ENCODE assay signal across 23 cellular contexts in the genomic region with DNA sequence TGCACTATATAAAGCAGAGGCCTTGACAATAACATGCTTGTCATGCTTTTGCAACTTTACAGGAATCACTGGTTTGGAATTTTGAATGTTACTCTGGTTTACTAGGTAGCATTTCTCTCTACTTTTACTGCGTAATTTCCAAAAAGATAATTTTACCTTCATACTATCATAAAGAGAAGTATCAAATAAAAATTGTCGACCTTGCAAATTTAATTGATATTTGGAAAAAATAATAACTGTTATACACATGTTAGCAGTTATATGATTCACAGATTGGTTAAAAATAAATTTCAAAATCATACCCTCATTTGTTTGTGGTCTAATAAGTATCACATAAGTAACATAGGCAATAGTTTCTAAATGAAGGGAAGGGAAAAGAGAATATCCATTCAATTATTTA.
DNase-seq lines count a peak whose midpoint lies in the region; ATAC-seq, FAIRE-seq and TF ChIP-seq lines count a peak whose summit lies in the region.
"Had no signal": no experiment of that assay in that cellular context is flagged by ENCODE, and none has a peak within 500 bp of the region (broad histone marks: within the 10 kb centered on the region; RNA-seq: fewer than 3 reads in every experiment).

No MANE protein-coding gene starts in this region.

- H3K4me2 ChIP-seq in IMR-90 (ENCODE audit: low read depth, low read length) (no peak overlapping the region), K562 (ENCODE audit: insufficient read depth, low read length) (no peak overlapping the region), mesenchymal stem cell (ENCODE audit: low read length, poor library complexity, severe bottlenecking) (no peak overlapping the region)
- H3K4me2 ChIP-seq: BLaER1 had no signal

- H3K23ac ChIP-seq in IMR-90 (ENCODE audit: low read depth, low read length) (no peak overlapping the region), mesenchymal stem cell (ENCODE audit: low read length in 2 of 2) (no peak overlapping the region)

- no peaks in the 10 kb centered on the region for H3K36me3 ChIP-seq in IMR-90 (ENCODE audit: control insufficient read depth, insufficient read depth, low read length)
- no peaks in the 10 kb centered on the region for H3K36me3 ChIP-seq in K562 (ENCODE audit: control insufficient read depth, insufficient read depth, low read length)
- no peaks in the 10 kb centered on the region for H3K36me3 ChIP-seq in mesenchymal stem cell (ENCODE audit: control insufficient read depth in 1 of 2, insufficient read depth in 2 of 2, low read depth in 1 of 2, low read length in 2 of 2)
- no peaks in the 10 kb centered on the region for H3K36me3 ChIP-seq in lower lobe of right lung
- no peaks in the 10 kb centered on the region for H3K36me3 ChIP-seq in SJCRH30
- H3K36me3 ChIP-seq: BLaER1 had no signal

- in situ Hi-C loops in IMR-90 (cut with MboI; ENCODE audit: low sequenced_read_pairs): no loop called here
- in situ Hi-C loops in K562 (cut with MboI): no loop called here

- dilution Hi-C loops in IMR-90 (cut with HindIII; ENCODE audit: low sequenced_read_pairs, unreplicated experiment): no loop called here

- POLR2A ChIA-PET in IMR-90 (lab: Charles Lee; ENCODE audit: unreplicated experiment) (no interaction called here), K562 (lab: Yijun Ruan, JAX) (no interaction called here)
- POLR2A ChIA-PET in activated CD4-positive, alpha-beta memory T cell treated with anti-CD3 and anti-CD28 coated beads for 36 hours (lab: Charles Lee): no interaction called here

- no peak overlapping the region for H2AK5ac ChIP-seq in IMR-90 (ENCODE audit: low read depth, low read length)
- H2AK5ac ChIP-seq in mesenchymal stem cell (ENCODE audit: low read length, severe bottlenecking): no peak overlapping the region

- H4K20me1 ChIP-seq in IMR-90 (ENCODE audit: insufficient read depth, low read length) (no peaks in the 10 kb centered on the region), K562 (replicated peaks; ENCODE audit: control insufficient read depth, insufficient read depth, low read length) (no peaks in the 10 kb centered on the region)
- H4K20me1 ChIP-seq: BLaER1 had no signal

- no peak overlapping the region for H3K56ac ChIP-seq in IMR-90 (ENCODE audit: extremely low read depth, insufficient read depth, low read length)

- no peak overlapping the region for H3K4me3 Mint-ChIP-seq in activated CD4-positive, alpha-beta memory T cell treated with anti-CD3 and anti-CD28 coated beads for 36 hours
- H3K4me3 Mint-ChIP-seq: CD14-positive monocyte; CD8-positive, alpha-beta memory T cell; IgD-negative memory B cell had no signal

- TF ChIP-seq EP300 in K562 (IDR thresholded peaks at IDR 0.05; ENCODE audit: low read length): no peak

- H3K36me3 Mint-ChIP-seq in activated CD4-positive, alpha-beta memory T cell treated with anti-CD3 and anti-CD28 coated beads for 36 hours: no peaks in the 10 kb centered on the region
- H3K36me3 Mint-ChIP-seq: CD14-positive monocyte; CD8-positive, alpha-beta memory T cell; IgD-negative memory B cell had no signal

- no peak overlapping the region for H3K18ac ChIP-seq in IMR-90 (ENCODE audit: low read depth, low read length)
- no peak overlapping the region for H3K18ac ChIP-seq in mesenchymal stem cell (ENCODE audit: low read depth in 1 of 2, low read length in 2 of 2)

- H3K9me3 ChIP-seq in IMR-90 (ENCODE audit: control insufficient read depth, insufficient read depth, low read length): no peaks in the 10 kb centered on the region
- peaks cover 7% of the 10 kb centered on the region; the same call in 1 of the 2 replicates for H3K9me3 ChIP-seq in K562 (replicated peaks; ENCODE audit: control insufficient read depth, insufficient read depth, low read depth, low read length)
- no peaks in the 10 kb centered on the region for H3K9me3 ChIP-seq in mesenchymal stem cell (ENCODE audit: control insufficient read depth, low read length)
- no peaks in the 10 kb centered on the region for H3K9me3 ChIP-seq in lower lobe of right lung
- no peaks in the 10 kb centered on the region for H3K9me3 ChIP-seq in SJCRH30 (replicated peaks)
- H3K9me3 ChIP-seq: BLaER1 had no signal

- H3K79me1 ChIP-seq in IMR-90 (ENCODE audit: low read depth in 1 of 2, low read length in 2 of 2) (no peaks in the 10 kb centered on the region), mesenchymal stem cell (replicated peaks; ENCODE audit: low read length, poor library complexity, severe bottlenecking) (no peaks in the 10 kb centered on the region)

- H3K4me3 ChIP-seq in IMR-90 (ENCODE audit: insufficient read depth, low read depth, low read length) (no peak overlapping the region), K562 (no peak overlapping the region), mesenchymal stem cell (ENCODE audit: insufficient read depth in 1 of 2, low read depth in 1 of 2, low read length in 2 of 2) (no peak overlapping the region), lower lobe of right lung (no peak overlapping the region), SJCRH30 (no peak overlapping the region)
- H3K4me3 ChIP-seq: BLaER1, GM12878 had no signal

- 0 out of 3 replicates have a peak overlapping the region, but pooled peaks have one; percentile 31 for H2BK15ac ChIP-seq in IMR-90 (ENCODE audit: low read depth, low read length)
- no peak overlapping the region for H2BK15ac ChIP-seq in mesenchymal stem cell (ENCODE audit: low read depth, poor library complexity, severe bottlenecking)

- TF ChIP-seq POLR2A in IMR-90 (IDR thresholded peaks at IDR 0.05; ENCODE audit: low read depth, low read length): no peak
- TF ChIP-seq POLR2A in K562 (conservative IDR thresholded peaks at IDR 0.05): no peak

- H2BK120ac ChIP-seq in IMR-90 (ENCODE audit: low read depth, low read length) (no peak overlapping the region), mesenchymal stem cell (ENCODE audit: low read depth, low read length) (no peak overlapping the region)

- H2AFZ ChIP-seq in IMR-90 (replicated peaks; ENCODE audit: low read length, poor library complexity) (no peak overlapping the region), K562 (ENCODE audit: low read depth, low read length) (no peak overlapping the region), mesenchymal stem cell (ENCODE audit: low read depth, low read length) (no peak overlapping the region)

- H4K5ac ChIP-seq in IMR-90 (ENCODE audit: low read depth, low read length): no peak overlapping the region

- no peak overlapping the region for H2BK20ac ChIP-seq in IMR-90 (ENCODE audit: low read depth, low read length)

- H3K4me1 ChIP-seq in IMR-90 (ENCODE audit: control insufficient read depth, insufficient read depth, low read length): peaks cover 5% of the 10 kb centered on the region; the same call in 1 of the 2 replicates
- H3K4me1 ChIP-seq in K562 (replicated peaks in 1 of 2; ENCODE audit: control insufficient read depth in 2 of 2, insufficient read depth in 2 of 2, low read length in 2 of 2): no peaks in the 10 kb centered on the region
- no peaks in the 10 kb centered on the region for H3K4me1 ChIP-seq in mesenchymal stem cell (ENCODE audit: control insufficient read depth, insufficient read depth, low read depth, low read length)
- H3K4me1 ChIP-seq in lower lobe of right lung: no peaks in the 10 kb centered on the region
- H3K4me1 ChIP-seq in SJCRH30: peaks cover under 1% of the 10 kb centered on the region

- CTCF ChIA-PET in IMR-90 (lab: Yijun Ruan, JAX): no interaction called here
- CTCF ChIA-PET in K562 (lab: Yijun Ruan, JAX; ENCODE audit: low intra/inter-chr PET ratio): no interaction called here
- CTCF ChIA-PET in activated CD4-positive, alpha-beta memory T cell treated with anti-CD3 and anti-CD28 coated beads for 36 hours (lab: Charles Lee): no interaction called here

- TF ChIP-seq RAD21 in IMR-90 (IDR thresholded peaks at IDR 0.05; ENCODE audit: low read length) (no peak), K562 (CRISPR knock-in tag; conservative IDR thresholded peaks at IDR 0.05 in 1 of 2, IDR thresholded peaks at IDR 0.05 in 1 of 2) (no peak)

- no peaks in the 10 kb centered on the region for H3K79me2 ChIP-seq in K562 (ENCODE audit: control insufficient read depth, insufficient read depth, low read length)

- ATAC-seq in IMR-90 (ENCODE audit: low read depth) (no peak; the same call in 1 of the 2 replicates), K562 (no peak), lower lobe of right lung (no peak)
- ATAC-seq: GM12878 had no signal

- H3K9ac ChIP-seq in IMR-90 (ENCODE audit: low read depth, low read length): no peak overlapping the region
- H3K9ac ChIP-seq in K562 (ENCODE audit: insufficient read depth in 1 of 2, low read depth in 2 of 2, low read length in 2 of 2): no peak overlapping the region
- H3K9ac ChIP-seq in mesenchymal stem cell (ENCODE audit: low read length): no peak overlapping the region
- H3K9ac ChIP-seq: BLaER1 had no signal

- DNase-seq in IMR-90: peak; percentile 30
- no peak for DNase-seq in K562 (ENCODE audit: extremely low read depth in 1 of 4, low spot score in 3 of 4)
- DNase-seq in fibroblast of peridontal ligament (ENCODE audit: extremely low read depth): peak; percentile 10
- DNase-seq in mesenchymal stem cell: peak; percentile 8
- DNase-seq in activated CD4-positive, alpha-beta memory T cell treated with anti-CD3 and anti-CD28 coated beads for 36 hours: no peak
- no peak for DNase-seq in lower lobe of right lung
- no peak for DNase-seq in SJCRH30
- DNase-seq in kidney tubule cell (ENCODE audit: low spot score): no peak
- DNase-seq: CD8-positive, alpha-beta memory T cell; COR-L47; DMS 273 treated with DMSO at 0.1 percent for 48 hours; DMS53; DND-41; EL; HCEC 1CT; KG1 had no signal

- no peaks in the 10 kb centered on the region for H3K9me1 ChIP-seq in IMR-90 (ENCODE audit: insufficient read depth, low read length)
- no peaks in the 10 kb centered on the region for H3K9me1 ChIP-seq in K562 (ENCODE audit: control insufficient read depth, insufficient read depth, low read length)

- H2BK12ac ChIP-seq in mesenchymal stem cell (ENCODE audit: low read length in 2 of 2): no peak overlapping the region

- H3K27me3 Mint-ChIP-seq in activated CD4-positive, alpha-beta memory T cell treated with anti-CD3 and anti-CD28 coated beads for 36 hours: no peaks in the 10 kb centered on the region
- H3K27me3 Mint-ChIP-seq: CD8-positive, alpha-beta memory T cell; IgD-negative memory B cell had no signal

- H3K27ac Mint-ChIP-seq in activated CD4-positive, alpha-beta memory T cell treated with anti-CD3 and anti-CD28 coated beads for 36 hours: no peak overlapping the region
- H3K27ac Mint-ChIP-seq: CD14-positive monocyte; CD8-positive, alpha-beta memory T cell; IgD-negative memory B cell had no signal

- H2BK5ac ChIP-seq in IMR-90 (ENCODE audit: low read depth, low read length, poor library complexity, severe bottlenecking) (no peak overlapping the region), mesenchymal stem cell (ENCODE audit: low read depth, low read length, poor library complexity, severe bottlenecking) (no peak overlapping the region)

- no CpG with 5 or more reads among the region's 2 CpGs for WGBS in IMR-90 (ENCODE audit: extremely low coverage in 2 of 2, insufficient read length in 1 of 2), 2 experiments
- 0% methylated on average over 2 of the region's 2 CpGs for WGBS in K562 (ENCODE audit: insufficient coverage, low coverage, missing lambda C conversion rate)
- no CpG with 5 or more reads among the region's 2 CpGs for WGBS in mesenchymal stem cell

- intact Hi-C loops in IMR-90 (cut with micrococcal nuclease): no loop called here
- intact Hi-C loops in K562 (cut with micrococcal nuclease): no loop called here
- intact Hi-C loops in activated CD4-positive, alpha-beta memory T cell treated with anti-CD3 and anti-CD28 coated beads for 36 hours (cut with micrococcal nuclease): no loop called here
- intact Hi-C loops in lower lobe of right lung (cut with DNase I): no loop called here

- peaks cover under 1% of the 10 kb centered on the region for H3K4me1 Mint-ChIP-seq in activated CD4-positive, alpha-beta memory T cell treated with anti-CD3 and anti-CD28 coated beads for 36 hours (ENCODE audit: low read depth)
- H3K4me1 Mint-ChIP-seq: CD14-positive monocyte, IgD-negative memory B cell had no signal

- FAIRE-seq in K562 (lab: Jason Lieb, UNC): no peak
- FAIRE-seq: GM12878, GM19239, H54 had no signal

- H3K27ac ChIP-seq in IMR-90 (ENCODE audit: insufficient read depth, low read length) (no peak overlapping the region), K562 (ENCODE audit: extremely low read depth, low read depth, low read length) (no peak overlapping the region), mesenchymal stem cell (ENCODE audit: low read length, poor library complexity, severe bottlenecking) (no peak overlapping the region), lower lobe of right lung (no peak overlapping the region), SJCRH30 (no peak overlapping the region)
- H3K27ac ChIP-seq: BLaER1, HL-60 had no signal

- H3K4ac ChIP-seq in IMR-90 (ENCODE audit: low read depth, low read length): no peak overlapping the region
- H3K4ac ChIP-seq in mesenchymal stem cell (ENCODE audit: low read depth in 1 of 2, low read length in 2 of 2): no peak overlapping the region

- H3K9me3 Mint-ChIP-seq in activated CD4-positive, alpha-beta memory T cell treated with anti-CD3 and anti-CD28 coated beads for 36 hours: no peaks in the 10 kb centered on the region
- H3K9me3 Mint-ChIP-seq: CD14-positive monocyte had no signal

- H3K27me3 ChIP-seq in IMR-90 (ENCODE audit: control insufficient read depth, insufficient read depth, low read length) (no peaks in the 10 kb centered on the region), K562 (ENCODE audit: control insufficient read depth in 2 of 2, insufficient read depth in 2 of 2, low read length in 2 of 2) (no peaks in the 10 kb centered on the region), mesenchymal stem cell (ENCODE audit: control insufficient read depth in 1 of 2, insufficient read depth in 1 of 2, low read length in 2 of 2) (no peaks in the 10 kb centered on the region), lower lobe of right lung (ENCODE audit: low read depth) (no peaks in the 10 kb centered on the region), SJCRH30 (no peaks in the 10 kb centered on the region)
- H3K27me3 ChIP-seq: BLaER1 had no signal

- H3K14ac ChIP-seq in IMR-90 (replicated peaks; ENCODE audit: low read depth, low read length) (no peak overlapping the region), mesenchymal stem cell (ENCODE audit: low read length in 2 of 2) (no peak overlapping the region)

- no peak for TF ChIP-seq CTCF in IMR-90 (conservative IDR thresholded peaks at IDR 0.05; ENCODE audit: low read depth, low read length)
- TF ChIP-seq CTCF in K562 (IDR thresholded peaks at IDR 0.05 in 2 of 3, conservative IDR thresholded peaks at IDR 0.05 in 1 of 3; ENCODE audit: insufficient read depth in 2 of 3, low read depth in 1 of 3, low read length in 3 of 3): no peak
- no peak for TF ChIP-seq CTCF in lower lobe of right lung (IDR thresholded peaks at IDR 0.05)

- BruUV-seq in IMR-90 (replicated peaks; lab: Mats Ljungman, UMichigan): no TSS peak
- no TSS peak for BruUV-seq in K562 (replicated peaks; lab: Mats Ljungman, UMichigan)

- H2AK9ac ChIP-seq in IMR-90 (replicated peaks; ENCODE audit: low read depth, low read length, poor library complexity): no peak overlapping the region

- H4K91ac ChIP-seq in IMR-90 (ENCODE audit: insufficient read depth, low read depth, low read length): no peak overlapping the region
- H4K91ac ChIP-seq in mesenchymal stem cell (ENCODE audit: low read length): no peak overlapping the region

- H4K8ac ChIP-seq in IMR-90 (ENCODE audit: low read depth in 2 of 2, low read length in 2 of 2) (no peak overlapping the region), mesenchymal stem cell (ENCODE audit: low read length) (no peak overlapping the region)

Comparison
In these comparisons a context has a peak if more than half of its experiments do, and no peak if none do; other contexts are left out.
1. DNase-seq: peak in IMR-90 (single experiment), fibroblast of peridontal ligament (single experiment) and mesenchymal stem cell (single experiment); none in K562 (0 of 4), activated CD4-positive, alpha-beta memory T cell treated with anti-CD3 and anti-CD28 coated beads for 36 hours (single experiment), lower lobe of right lung (single experiment), SJCRH30 (0 of 2) and kidney tubule cell (single experiment).